Comparison of ENCODE assay signal across 20 cellular contexts in genomic region chr12:43099691-43100163, GRCh38.
DNase-seq lines count a peak whose midpoint lies in the region; TF ChIP-seq lines count a peak whose summit lies in the region.
"Had no signal": no experiment of that assay in that cellular context is flagged by ENCODE, and none has a peak within 500 bp of the region (broad histone marks: within the 10 kb centered on the region; RNA-seq: fewer than 3 reads in every experiment).

No MANE protein-coding gene starts in this region.

- H4K20me1 ChIP-seq in PC-9 (ENCODE audit: insufficient read depth) = no peaks in the 10 kb centered on the region

- DNase-seq in DMS 273 (lab: John Stamatoyannopoulos, UW; ENCODE audit: unreplicated experiment) (peak; percentile 54), NCI-H1105 (lab: John Stamatoyannopoulos, UW) (peak; percentile 1), amniotic epithelial cell (ENCODE audit: low read depth) (peak; percentile 31), cerebellar nuclear complex (lab: John Stamatoyannopoulos, UW) (no peak), vagina (ENCODE audit: extremely low spot score in 2 of 2) (no peak), PC-9 (no peak)
- DNase-seq in activated naive CD4-positive, alpha-beta T cell (lab: John Stamatoyannopoulos, UW) = no peak
- DNase-seq: 8988T; activated CD4-positive, alpha-beta T cell treated with anti-CD3 and anti-CD28 coated beads, Interleukin-2, amount 10 ng/mL, durations not matched to agents 7 days and 5 days; CD4-positive, alpha-beta memory T cell; head of caudate nucleus; KBM-7; NCI-H1436 treated with DMSO at 0.1 percent for 48 hours; NCI-H524 treated with DMSO at 0.1 percent for 48 hours; stimulated activated naive CD8-positive, alpha-beta T cell treated with anti-CD3 and anti-CD28 coated beads, Interleukin-15, amount 100 ng/mL, for 72 hours; T-helper 9 cell; thyroid gland had no signal

- H3K27ac ChIP-seq in mesodermal cell (ENCODE audit: low read depth, low read length, severe bottlenecking) (peak overlapping the region; percentile 63), vagina (no peak overlapping the region), PC-9 (no peak overlapping the region)
- H3K27ac ChIP-seq: neural progenitor cell, prostate gland, thyroid gland had no signal

- no peaks in the 10 kb centered on the region for H3F3A ChIP-seq in PC-9 (ENCODE audit: insufficient read depth, low read depth)

- no peak overlapping the region for H3K4me2 ChIP-seq in PC-9
- H3K4me2 ChIP-seq: neural progenitor cell had no signal

- no peaks in the 10 kb centered on the region for H3K27me3 ChIP-seq in vagina
- H3K27me3 ChIP-seq in PC-9 (ENCODE audit: insufficient read depth, low read depth) = no peaks in the 10 kb centered on the region
- H3K27me3 ChIP-seq: neural progenitor cell, thyroid gland had no signal

- BruUV-seq in PC-9 (replicated peaks; lab: Mats Ljungman, UMichigan) = no TSS peak

- no peak for TF ChIP-seq CTCF in vagina (IDR thresholded peaks at IDR 0.05)
- TF ChIP-seq CTCF in PC-9 (conservative IDR thresholded peaks at IDR 0.05) = no peak

- H3K36me3 ChIP-seq in mesodermal cell (ENCODE audit: control insufficient read depth, insufficient read depth, low read length) (no peaks in the 10 kb centered on the region), vagina (no peaks in the 10 kb centered on the region), PC-9 (ENCODE audit: low read depth) (no peaks in the 10 kb centered on the region)
- H3K36me3 ChIP-seq: neural progenitor cell, prostate gland, thyroid gland had no signal

- H3K9me3 ChIP-seq in mesodermal cell (ENCODE audit: control insufficient read depth, low read length) (no peaks in the 10 kb centered on the region), vagina (no peaks in the 10 kb centered on the region), PC-9 (ENCODE audit: insufficient read depth, low read depth) (peaks cover 5% of the 10 kb centered on the region; the same call in 1 of the 2 replicates)
- H3K9me3 ChIP-seq: prostate gland, thyroid gland had no signal

- 93 to 100% methylated on average over 1 to 2 of the region's 3 CpGs for WGBS in mesodermal cell (ENCODE audit: insufficient coverage in 2 of 2), 2 experiments

- H3K4me3 ChIP-seq in mesodermal cell (ENCODE audit: extremely low read depth, insufficient read depth, low read length, poor library complexity, severe bottlenecking) (no peak overlapping the region), vagina (no peak overlapping the region), PC-9 (no peak overlapping the region)
- H3K4me3 ChIP-seq: neural progenitor cell, prostate gland, thyroid gland had no signal

- TF ChIP-seq POLR2A in vagina (IDR thresholded peaks at IDR 0.05) = no peak

- H3K4me1 ChIP-seq in mesodermal cell (ENCODE audit: control insufficient read depth, insufficient read depth, low read length, poor library complexity, severe bottlenecking) = peaks cover 38% of the 10 kb centered on the region
- peaks cover 8% of the 10 kb centered on the region for H3K4me1 ChIP-seq in vagina
- no peaks in the 10 kb centered on the region for H3K4me1 ChIP-seq in PC-9 (replicated peaks; ENCODE audit: insufficient read depth)
- H3K4me1 ChIP-seq: prostate gland, thyroid gland had no signal

- no peaks in the 10 kb centered on the region for H3K9me2 ChIP-seq in PC-9 (ENCODE audit: insufficient read depth)

- POLR2A ChIA-PET in PC-9 (lab: Charles Lee; ENCODE audit: unreplicated experiment) = interaction anchor here (0.6 kb wide), 1 partner anchor 309 kb away, joined by 4 read pairs; no protein-coding TSS in a partner anchor

- intact Hi-C loops in vagina (cut with DNase I) (no loop called here), PC-9 (cut with micrococcal nuclease; ENCODE audit: unreplicated experiment) (no loop called here)

- H3K79me2 ChIP-seq in PC-9 (ENCODE audit: low read depth) = no peaks in the 10 kb centered on the region

- H2AFZ ChIP-seq in PC-9 = no peak overlapping the region
- H2AFZ ChIP-seq: neural progenitor cell had no signal

- CTCF ChIA-PET in PC-9 (lab: Charles Lee) = no interaction called here

Comparison
In these comparisons a context has a peak if more than half of its experiments do, and no peak if none do; other contexts are left out.
1. DNase-seq: peak in DMS 273 (single experiment), NCI-H1105 (single experiment) and amniotic epithelial cell (single experiment); none in cerebellar nuclear complex (0 of 2), vagina (0 of 2), PC-9 (0 of 2) and activated naive CD4-positive, alpha-beta T cell (0 of 4).